11 cellular contexts compared by ENCODE assay signal in genomic region chr2:130452897-130453296, GRCh38. TPM values are rescaled to one million over a fixed set of nuclear protein-coding genes. Genes with fewer than 3 reads are reported as not detected.
"Had no signal": no experiment of that assay in that cellular context is flagged by ENCODE, and none has a peak within 500 bp of the region (broad histone marks: within the 10 kb centered on the region; RNA-seq: fewer than 3 reads in every experiment).

No MANE protein-coding gene starts in this region.

RNA-seq across cellular contexts. Expression of gene POTEI, which starts 56.2 kb away (rescaled TPM):
- total RNA-seq: myocyte; naive thymus-derived CD8-positive, alpha-beta T cell; natural killer cell treated with Interleukin-12 subunit alpha and Interleukin-12 subunit beta and Interleukin-15 and Interleukin-18, amount 100 ng/mL, for 72 hours; psoas muscle; renal cortical epithelial cell; right lobe of liver; subcutaneous adipose tissue; thoracic aorta; tibial nerve; upper lobe of right lung had no signal
- polyA plus RNA-seq: naive thymus-derived CD8-positive, alpha-beta T cell; psoas muscle; urinary bladder had no signal
